ENCODE assay signal across 3 cellular contexts in genomic region chr18:14559502-14559901, GRCh38. TPM values are rescaled to one million over a fixed set of nuclear protein-coding genes. Genes with fewer than 3 reads are reported as not detected.
"Had no signal": no experiment of that assay in that cellular context is flagged by ENCODE, and none has a peak within 500 bp of the region (broad histone marks: within the 10 kb centered on the region; RNA-seq: fewer than 3 reads in every experiment).

No MANE protein-coding gene starts in this region.

RNA-seq across cellular contexts. Expression of gene POTEC, which starts 16.1 kb away (rescaled TPM):
- total RNA-seq: PC-9, Right ventricle myocardium superior, SJSA1 had no signal
